In genomic region chr17:27457405-27457730, GRCh38 we compare ENCODE assay signal across 8 cellular contexts. TPM values are rescaled to one million over a fixed set of nuclear protein-coding genes. Genes with fewer than 3 reads are reported as not detected.
DNase-seq lines count a peak whose midpoint lies in the region; ATAC-seq and TF ChIP-seq lines count a peak whose summit lies in the region.

No MANE protein-coding gene starts in this region.

- no peak for DNase-seq in cardiac muscle cell (ENCODE audit: low read depth in 1 of 2, low spot score in 1 of 2)
- no peak for DNase-seq in left cardiac atrium
- DNase-seq in breast epithelium (ENCODE audit: low spot score in 2 of 2), result no peak
- no peak for DNase-seq in mesothelial cell of epicardium (ENCODE audit: low spot score in 2 of 2, unreplicated experiment in 2 of 2)
- DNase-seq in upper lobe of right lung, result no peak
- no peak for DNase-seq in occipital lobe (lab: John Stamatoyannopoulos, UW)

- H3K4me3 ChIP-seq in cardiac muscle cell (peak overlapping the region; percentile 86), breast epithelium (peak overlapping the region; percentile 75 to 82 (median 82)), upper lobe of right lung (peak overlapping the region; percentile 78)

- H3K9me3 ChIP-seq in cardiac muscle cell (ENCODE audit: low read depth) (no peaks in the 10 kb centered on the region), breast epithelium (no peaks in the 10 kb centered on the region), upper lobe of right lung (no peaks in the 10 kb centered on the region)

- no peak for ATAC-seq in left cardiac atrium
- no peak for ATAC-seq in upper lobe of right lung
- no peak for ATAC-seq in HG02885 (IDR thresholded peaks at IDR 0.05; ENCODE audit: poor library complexity, unreplicated experiment)
- ATAC-seq in HG03571 (IDR thresholded peaks at IDR 0.05; ENCODE audit: unreplicated experiment), result no peak

- H3K27ac ChIP-seq in cardiac muscle cell, result no peak overlapping the region
- peak overlapping the region in 1 of 2 donors; percentile 11 for H3K27ac ChIP-seq in breast epithelium
- peak overlapping the region; percentile 65 for H3K27ac ChIP-seq in upper lobe of right lung

- H3K4me3 Mint-ChIP-seq in mesothelial cell of epicardium, result peak overlapping the region; percentile 79

- peaks cover 26% of the 10 kb centered on the region for H3K4me1 Mint-ChIP-seq in mesothelial cell of epicardium

- H3K4me1 ChIP-seq in cardiac muscle cell (ENCODE audit: low read depth) (peaks cover 16% of the 10 kb centered on the region), breast epithelium (no peaks in the 10 kb centered on the region), upper lobe of right lung (peaks cover 36% of the 10 kb centered on the region)

- TF ChIP-seq CTCF in cardiac muscle cell (IDR thresholded peaks at IDR 0.05; ENCODE audit: low read depth, low read length), result no peak
- TF ChIP-seq CTCF in breast epithelium (IDR thresholded peaks at IDR 0.05), result no peak
- TF ChIP-seq CTCF in mesothelial cell of epicardium (IDR thresholded peaks at IDR 0.05; ENCODE audit: unreplicated experiment), result no peak
- no peak for TF ChIP-seq CTCF in upper lobe of right lung (IDR thresholded peaks at IDR 0.05)

- H3K27me3 ChIP-seq in cardiac muscle cell (no peaks in the 10 kb centered on the region), breast epithelium (no peaks in the 10 kb centered on the region), upper lobe of right lung (no peaks in the 10 kb centered on the region)

- intact Hi-C loops in left cardiac atrium (cut with DNase I) (loop anchor here (5.0 kb wide), 1 partner anchor 140 kb away; no protein-coding TSS in a partner anchor), breast epithelium (cut with DNase I; ENCODE audit: low total_unique reads) (no loop called here), upper lobe of right lung (cut with DNase I) (loop anchor here (10.0 kb wide), 1 partner anchor 137 kb away; no protein-coding TSS in a partner anchor)

- no peak overlapping the region for H3K27ac Mint-ChIP-seq in mesothelial cell of epicardium

- H3K36me3 ChIP-seq in cardiac muscle cell (no peaks in the 10 kb centered on the region), breast epithelium (no peaks in the 10 kb centered on the region), upper lobe of right lung (no peaks in the 10 kb centered on the region)

- H3K9me3 Mint-ChIP-seq in mesothelial cell of epicardium, result no peaks in the 10 kb centered on the region

- no peaks in the 10 kb centered on the region for H3K36me3 Mint-ChIP-seq in mesothelial cell of epicardium

- H3K27me3 Mint-ChIP-seq in mesothelial cell of epicardium (ENCODE audit: low read depth), result peaks cover 20% of the 10 kb centered on the region

- no peak for TF ChIP-seq POLR2A in breast epithelium (IDR thresholded peaks at IDR 0.05)

RNA-seq across cellular contexts. Expression of gene KSR1, which starts 1.1 kb away (rescaled TPM):
- total RNA-seq in cardiac muscle cell, result 19.8 and 29.0 TPM in 2 replicates
- 13.8 and 15.7 TPM in 2 replicates for polyA plus RNA-seq in cardiac muscle cell
- total RNA-seq in left cardiac atrium, result 10 to 100 TPM; 15.5 to 23.8 TPM
- total RNA-seq in breast epithelium, result 10 to 100 TPM; 14.1 to 36.4 (median 24.0) TPM
- total RNA-seq in mesothelial cell of epicardium, result 64.0 to 69.4 TPM (median 64.5 TPM) in 3 replicates
- total RNA-seq in upper lobe of right lung, result 52.5 TPM
- 15.3 TPM for total RNA-seq in occipital lobe
